In genomic region chr10:24382045-24382444, GRCh38 we compare ENCODE assay signal across 19 cellular contexts.
DNase-seq lines count a peak whose midpoint lies in the region; ATAC-seq, FAIRE-seq and TF ChIP-seq lines count a peak whose summit lies in the region.
"Had no signal": no experiment of that assay in that cellular context is flagged by ENCODE, and none has a peak within 500 bp of the region (broad histone marks: within the 10 kb centered on the region; RNA-seq: fewer than 3 reads in every experiment).

No MANE protein-coding gene starts in this region.

- ATAC-seq in omental fat pad (ENCODE audit: low FRiP score) = no peak
- ATAC-seq: activated CD8-positive, alpha-beta memory T cell treated with anti-CD3 and anti-CD28 coated beads, Interleukin-2, amount 10 ng/mL, durations not matched to agents 7 days and 5 days; K562 had no signal

- H3K27me3 Mint-ChIP-seq in MCF 10A (ENCODE audit: insufficient read depth, unreplicated experiment) = no peaks in the 10 kb centered on the region
- peaks cover 2% of the 10 kb centered on the region for H3K27me3 Mint-ChIP-seq in glutamatergic neuron (ENCODE audit: unreplicated experiment)
- H3K27me3 Mint-ChIP-seq: activated CD8-positive, alpha-beta memory T cell treated with anti-CD3 and anti-CD28 coated beads, Interleukin-2, amount 10 ng/mL, durations not matched to agents 7 days and 5 days had no signal

- H3K9me3 Mint-ChIP-seq in MCF 10A (ENCODE audit: unreplicated experiment) (no peaks in the 10 kb centered on the region), glutamatergic neuron (ENCODE audit: unreplicated experiment) (no peaks in the 10 kb centered on the region)

- FAIRE-seq in urothelium cell line (lab: Jason Lieb, UNC) = no peak
- FAIRE-seq: endometrium, K562 had no signal

- POLR2A ChIA-PET in MCF 10A (lab: Yijun Ruan, JAX) = interaction anchor here (0.7 to 3.8 kb wide), 7 partner anchors 14 to 101 kb away, joined by 3 to 69 read pairs (median 8); no protein-coding TSS in a partner anchor

- CTCF ChIA-PET in MCF 10A (lab: Yijun Ruan, JAX) = interaction anchor here (0.6 to 4.2 kb wide), 6 partner anchors 10 to 136 kb away, joined by 3 to 27 read pairs (median 4); no protein-coding TSS in a partner anchor

- H3K36me3 ChIP-seq in breast epithelium (no peaks in the 10 kb centered on the region), right atrium auricular region (peaks cover 9% of the 10 kb centered on the region)
- H3K36me3 ChIP-seq: HAP-1, vagina had no signal

- H3K4me3 Mint-ChIP-seq in MCF 10A (ENCODE audit: unreplicated experiment) = no peak overlapping the region
- H3K4me3 Mint-ChIP-seq in glutamatergic neuron (ENCODE audit: unreplicated experiment) = peak overlapping the region; percentile 2
- H3K4me3 Mint-ChIP-seq: activated CD8-positive, alpha-beta memory T cell treated with anti-CD3 and anti-CD28 coated beads, Interleukin-2, amount 10 ng/mL, durations not matched to agents 7 days and 5 days; activated naive CD8-positive, alpha-beta T cell treated with anti-CD3 and anti-CD28 coated beads, Interleukin-2, amount 10 ng/mL, durations not matched to agents 7 days and 5 days had no signal

- H3K4me3 ChIP-seq in breast epithelium (no peak overlapping the region), right atrium auricular region (no peak overlapping the region)
- H3K4me3 ChIP-seq: coronary artery, HAP-1, K562, vagina had no signal

- intact Hi-C loops in MCF 10A (cut with micrococcal nuclease) (no loop called here), breast epithelium (cut with DNase I; ENCODE audit: low total_unique reads) (no loop called here)

- peak overlapping the region in 1 of 2 donors; percentile 98 for H3K27ac ChIP-seq in breast epithelium
- no peak overlapping the region for H3K27ac ChIP-seq in right atrium auricular region
- H3K27ac ChIP-seq: coronary artery had no signal

- H3K27ac Mint-ChIP-seq in MCF 10A (ENCODE audit: low read depth, unreplicated experiment) (peak overlapping the region; percentile 65), glutamatergic neuron (ENCODE audit: unreplicated experiment) (no peak overlapping the region)
- H3K27ac Mint-ChIP-seq: activated CD8-positive, alpha-beta memory T cell treated with anti-CD3 and anti-CD28 coated beads, Interleukin-2, amount 10 ng/mL, durations not matched to agents 7 days and 5 days; activated naive CD8-positive, alpha-beta T cell treated with anti-CD3 and anti-CD28 coated beads, Interleukin-2, amount 10 ng/mL, durations not matched to agents 7 days and 5 days had no signal

- DNase-seq in MCF 10A (ENCODE audit: unreplicated experiment) (no peak), breast epithelium (ENCODE audit: low spot score in 2 of 2) (no peak), NCI-H526 treated with DMSO at 0.1 percent for 48 hours (lab: John Stamatoyannopoulos, UW) (peak; percentile 67), glutamatergic neuron (no peak), NCI-H2081 treated with DMSO at 0.1 percent for 48 hours (lab: John Stamatoyannopoulos, UW) (no peak), urothelium cell line (ENCODE audit: low spot score) (no peak), omental fat pad (ENCODE audit: low spot score) (no peak), right atrium auricular region (ENCODE audit: low spot score) (no peak)
- DNase-seq: activated CD8-positive, alpha-beta memory T cell treated with anti-CD3 and anti-CD28 coated beads, Interleukin-2, amount 10 ng/mL, durations not matched to agents 7 days and 5 days; activated naive CD8-positive, alpha-beta T cell treated with anti-CD3 and anti-CD28 coated beads, Interleukin-2, amount 10 ng/mL, durations not matched to agents 7 days and 5 days; C1 segment of cervical spinal cord; retina; stimulated activated CD4-positive, alpha-beta T cell treated with anti-CD3 and anti-CD28 coated beads, Interleukin-12 subunit alpha, Interleukin-12 subunit beta, amount 100 ng/mL, for 4 hours; substantia nigra had no signal

- no peak for TF ChIP-seq POLR2A in breast epithelium (IDR thresholded peaks at IDR 0.05)

- H3K4me1 ChIP-seq in breast epithelium = peaks cover 6 to 22% of the 10 kb centered on the region in 2 donors
- H3K4me1 ChIP-seq in right atrium auricular region = peaks cover 0 to 13% of the 10 kb centered on the region in 2 donors
- H3K4me1 ChIP-seq: HAP-1 had no signal

- no peaks in the 10 kb centered on the region for H3K27me3 ChIP-seq in breast epithelium
- no peaks in the 10 kb centered on the region for H3K27me3 ChIP-seq in right atrium auricular region
- H3K27me3 ChIP-seq: vagina had no signal

- H3K36me3 Mint-ChIP-seq in MCF 10A (ENCODE audit: insufficient read depth, unreplicated experiment) (peaks cover 65% of the 10 kb centered on the region), glutamatergic neuron (ENCODE audit: unreplicated experiment) (no peaks in the 10 kb centered on the region)
- H3K36me3 Mint-ChIP-seq: activated CD8-positive, alpha-beta memory T cell treated with anti-CD3 and anti-CD28 coated beads, Interleukin-2, amount 10 ng/mL, durations not matched to agents 7 days and 5 days; activated naive CD8-positive, alpha-beta T cell treated with anti-CD3 and anti-CD28 coated beads, Interleukin-2, amount 10 ng/mL, durations not matched to agents 7 days and 5 days had no signal

- no peaks in the 10 kb centered on the region for H3K9me3 ChIP-seq in breast epithelium
- no peaks in the 10 kb centered on the region for H3K9me3 ChIP-seq in right atrium auricular region
- H3K9me3 ChIP-seq: HAP-1, vagina had no signal

- TF ChIP-seq CTCF in MCF 10A (IDR thresholded peaks at IDR 0.05; ENCODE audit: unreplicated experiment) = no peak
- no peak for TF ChIP-seq CTCF in breast epithelium (IDR thresholded peaks at IDR 0.05)
- no peak for TF ChIP-seq CTCF in glutamatergic neuron (IDR thresholded peaks at IDR 0.05; ENCODE audit: partially characterized antibody, unreplicated experiment)
- TF ChIP-seq CTCF in omental fat pad (IDR thresholded peaks at IDR 0.05) = no peak
- TF ChIP-seq CTCF in right atrium auricular region (IDR thresholded peaks at IDR 0.05) = no peak

- H3K4me1 Mint-ChIP-seq in MCF 10A (ENCODE audit: insufficient read depth, unreplicated experiment) = peaks cover 25% of the 10 kb centered on the region
- peaks cover 19% of the 10 kb centered on the region for H3K4me1 Mint-ChIP-seq in glutamatergic neuron (ENCODE audit: low read depth, unreplicated experiment)
- H3K4me1 Mint-ChIP-seq: activated CD8-positive, alpha-beta memory T cell treated with anti-CD3 and anti-CD28 coated beads, Interleukin-2, amount 10 ng/mL, durations not matched to agents 7 days and 5 days; activated naive CD8-positive, alpha-beta T cell treated with anti-CD3 and anti-CD28 coated beads, Interleukin-2, amount 10 ng/mL, durations not matched to agents 7 days and 5 days had no signal

- BruUV-seq in MCF 10A (replicated peaks; lab: Mats Ljungman, UMichigan) = no TSS peak
